Comparison of ENCODE assay signal across 8 cellular contexts in the genomic region with DNA sequence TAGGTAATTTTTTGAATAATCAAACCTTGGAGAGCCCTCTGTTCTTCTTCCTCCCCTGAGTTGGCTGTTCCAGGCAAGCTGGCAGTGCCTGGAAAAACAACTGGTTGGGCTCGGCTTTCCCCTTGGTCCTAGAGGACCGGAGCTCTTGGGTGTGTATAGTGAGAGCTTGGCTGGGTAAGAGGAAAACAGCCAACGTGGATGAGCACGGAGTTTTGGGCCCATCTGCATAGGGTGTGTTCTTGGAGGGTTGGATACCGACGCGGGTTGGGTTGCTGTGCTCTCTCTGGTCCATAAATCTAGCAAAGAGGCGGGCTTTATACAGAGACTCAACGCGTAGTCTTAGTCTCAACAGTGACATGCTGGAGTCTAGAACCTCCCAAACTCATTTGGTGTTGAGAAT. TPM values are rescaled to one million over a fixed set of nuclear protein-coding genes. Genes with fewer than 3 reads are reported as not detected.
A peak's percentile ranks its signal among the peaks of the same experiment; 100 is the strongest.
DNase-seq lines count a peak whose midpoint lies in the region; ATAC-seq and TF ChIP-seq lines count a peak whose summit lies in the region.

No MANE protein-coding gene starts in this region.

- DNase-seq in LHCN-M2 (ENCODE audit: low read depth) (peak; percentile 83), astrocyte of the hippocampus (ENCODE audit: low read depth, low spot score) (peak; percentile 86), kidney glomerular epithelial cell (lab: John Stamatoyannopoulos, UW) (peak; percentile 39), tibial nerve (ENCODE audit: low spot score in 2 of 2) (peak; percentile 59 to 69), HPDE6-E6E7 (ENCODE audit: extremely low spot score) (no peak)
- no peak for DNase-seq in activated T-helper 2 cell treated with anti-CD3 and anti-CD28 coated beads, Interferon-gamma antibody, Interleukin-2, Interleukin-4, amounts not matched to agents 10 μg/mL and 5 μg/mL and 100 μg/mL, durations not matched to agents 14 hours and 24 hours and 36 hours (ENCODE audit: low spot score)
- DNase-seq in activated naive CD8-positive, alpha-beta T cell treated with anti-CD3 and anti-CD28 coated beads for 36 hours = no peak

- H3K4me1 Mint-ChIP-seq in activated T-helper 2 cell treated with anti-CD3 and anti-CD28 coated beads, Interferon-gamma antibody, Interleukin-2, Interleukin-4, amounts not matched to agents 10 μg/mL and 5 μg/mL and 100 μg/mL, durations not matched to agents 14 hours and 24 hours and 36 hours (ENCODE audit: low read depth) = peaks cover 6% of the 10 kb centered on the region
- peaks cover 5% of the 10 kb centered on the region for H3K4me1 Mint-ChIP-seq in activated naive CD8-positive, alpha-beta T cell treated with anti-CD3 and anti-CD28 coated beads for 36 hours

- no peak overlapping the region for H3K4me3 Mint-ChIP-seq in activated T-helper 2 cell treated with anti-CD3 and anti-CD28 coated beads, Interferon-gamma antibody, Interleukin-2, Interleukin-4, amounts not matched to agents 10 μg/mL and 5 μg/mL and 100 μg/mL, durations not matched to agents 14 hours and 24 hours and 36 hours (ENCODE audit: low read depth)
- no peak overlapping the region for H3K4me3 Mint-ChIP-seq in activated naive CD8-positive, alpha-beta T cell treated with anti-CD3 and anti-CD28 coated beads for 36 hours

- no peaks in the 10 kb centered on the region for H3K27me3 ChIP-seq in tibial nerve

- H3K4me3 ChIP-seq in tibial nerve = no peak overlapping the region

- WGBS in tibial nerve, 2 donors = 24 to 38% methylated on average over 10 of the region's 10 CpGs

- no peak for TF ChIP-seq POLR2A in tibial nerve (IDR thresholded peaks at IDR 0.05)

- no peak overlapping the region for H3K27ac Mint-ChIP-seq in activated T-helper 2 cell treated with anti-CD3 and anti-CD28 coated beads, Interferon-gamma antibody, Interleukin-2, Interleukin-4, amounts not matched to agents 10 μg/mL and 5 μg/mL and 100 μg/mL, durations not matched to agents 14 hours and 24 hours and 36 hours
- H3K27ac Mint-ChIP-seq in activated naive CD8-positive, alpha-beta T cell treated with anti-CD3 and anti-CD28 coated beads for 36 hours = no peak overlapping the region

- H3K36me3 ChIP-seq in tibial nerve = no peaks in the 10 kb centered on the region

- intact Hi-C loops in activated T-helper 2 cell treated with anti-CD3 and anti-CD28 coated beads, Interferon-gamma antibody, Interleukin-2, Interleukin-4, amounts not matched to agents 10 μg/mL and 5 μg/mL and 100 μg/mL, durations not matched to agents 14 hours and 24 hours and 36 hours (cut with micrococcal nuclease) = no loop called here

- no peaks in the 10 kb centered on the region for H3K9me3 Mint-ChIP-seq in activated T-helper 2 cell treated with anti-CD3 and anti-CD28 coated beads, Interferon-gamma antibody, Interleukin-2, Interleukin-4, amounts not matched to agents 10 μg/mL and 5 μg/mL and 100 μg/mL, durations not matched to agents 14 hours and 24 hours and 36 hours
- H3K9me3 Mint-ChIP-seq in activated naive CD8-positive, alpha-beta T cell treated with anti-CD3 and anti-CD28 coated beads for 36 hours = no peaks in the 10 kb centered on the region

- H3K4me1 ChIP-seq in tibial nerve = peaks cover 0 to 75% (median 53%) of the 10 kb centered on the region in 4 donors

- no peaks in the 10 kb centered on the region for H3K36me3 Mint-ChIP-seq in activated T-helper 2 cell treated with anti-CD3 and anti-CD28 coated beads, Interferon-gamma antibody, Interleukin-2, Interleukin-4, amounts not matched to agents 10 μg/mL and 5 μg/mL and 100 μg/mL, durations not matched to agents 14 hours and 24 hours and 36 hours (ENCODE audit: low read depth)
- no peaks in the 10 kb centered on the region for H3K36me3 Mint-ChIP-seq in activated naive CD8-positive, alpha-beta T cell treated with anti-CD3 and anti-CD28 coated beads for 36 hours

- H3K27ac ChIP-seq in tibial nerve = peak overlapping the region; percentile 56 to 89 (median 80)

- no peak for TF ChIP-seq CTCF in tibial nerve (IDR thresholded peaks at IDR 0.05)

- peaks cover 7% of the 10 kb centered on the region for H3K27me3 Mint-ChIP-seq in activated T-helper 2 cell treated with anti-CD3 and anti-CD28 coated beads, Interferon-gamma antibody, Interleukin-2, Interleukin-4, amounts not matched to agents 10 μg/mL and 5 μg/mL and 100 μg/mL, durations not matched to agents 14 hours and 24 hours and 36 hours (ENCODE audit: low read depth)
- H3K27me3 Mint-ChIP-seq in activated naive CD8-positive, alpha-beta T cell treated with anti-CD3 and anti-CD28 coated beads for 36 hours = peaks cover 3% of the 10 kb centered on the region

- TF ChIP-seq EP300 in tibial nerve (IDR thresholded peaks at IDR 0.05) = peak in 1 of 2 donors; percentile 73

- no peaks in the 10 kb centered on the region for H3K9me3 ChIP-seq in tibial nerve

- ATAC-seq in HG03025 (IDR thresholded peaks at IDR 0.05; ENCODE audit: low FRiP score, unreplicated experiment) = no peak

RNA-seq across cellular contexts. Expression of gene ITGB3, which starts 23.2 kb away (rescaled TPM):
- total RNA-seq in LHCN-M2 (2014; rRNA removed) (3.8 and 4.5 TPM in 2 replicates), tibial nerve (10 to 100 TPM; 17.5 to 26.7 (median 22.1) TPM)
- polyA plus RNA-seq in LHCN-M2 (2012) = 2.8 TPM
- not detected in 2 replicates for total RNA-seq in activated T-helper 2 cell treated with anti-CD3 and anti-CD28 coated beads, Interferon-gamma antibody, Interleukin-2, Interleukin-4, amounts not matched to agents 10 μg/mL and 5 μg/mL and 100 μg/mL, durations not matched to agents 14 hours and 24 hours and 36 hours
- total RNA-seq in activated naive CD8-positive, alpha-beta T cell treated with anti-CD3 and anti-CD28 coated beads for 36 hours = under 1 TPM in 1 of 2 experiments, not detected in 1; 0.06 TPM

RNA-seq across cellular contexts. Expression of gene EFCAB13, which starts 46.9 kb away (rescaled TPM):
- total RNA-seq in LHCN-M2 (2014; rRNA removed) = 2.9 and 4.3 TPM in 2 replicates
- 0.94 TPM for polyA plus RNA-seq in LHCN-M2 (2012)
- total RNA-seq in tibial nerve = 10 to 100 TPM in 2 of 4 donors, 1 to 10 TPM in 2; 6.5 to 15.1 (median 10.2) TPM
- 1.4 and 2.7 TPM in 2 replicates for total RNA-seq in activated T-helper 2 cell treated with anti-CD3 and anti-CD28 coated beads, Interferon-gamma antibody, Interleukin-2, Interleukin-4, amounts not matched to agents 10 μg/mL and 5 μg/mL and 100 μg/mL, durations not matched to agents 14 hours and 24 hours and 36 hours
- total RNA-seq in activated naive CD8-positive, alpha-beta T cell treated with anti-CD3 and anti-CD28 coated beads for 36 hours = 1 to 10 TPM; 2.9 to 5.0 TPM

Comparison
In these comparisons a context has a peak if more than half of its experiments do, and no peak if none do; other contexts are left out.
1. DNase-seq: peak in LHCN-M2 (single experiment), astrocyte of the hippocampus (single experiment), kidney glomerular epithelial cell (single experiment) and tibial nerve (2 of 2); none in HPDE6-E6E7 (single experiment), activated T-helper 2 cell treated with anti-CD3 and anti-CD28 coated beads, Interferon-gamma antibody, Interleukin-2, Interleukin-4, amounts not matched to agents 10 μg/mL and 5 μg/mL and 100 μg/mL, durations not matched to agents 14 hours and 24 hours and 36 hours (single experiment) and activated naive CD8-positive, alpha-beta T cell treated with anti-CD3 and anti-CD28 coated beads for 36 hours (single experiment).